ENCODE assay signal across 9 cellular contexts in genomic region chr12:116135209-116135930, GRCh38.
DNase-seq lines count a peak whose midpoint lies in the region; ATAC-seq lines count a peak whose summit lies in the region.
"Had no signal": no experiment of that assay in that cellular context is flagged by ENCODE, and none has a peak within 500 bp of the region (broad histone marks: within the 10 kb centered on the region; RNA-seq: fewer than 3 reads in every experiment).

No MANE protein-coding gene starts in this region.

- no peak overlapping the region for H3K4me3 Mint-ChIP-seq in activated CD4-positive, alpha-beta memory T cell treated with anti-CD3 and anti-CD28 coated beads for 36 hours
- no peak overlapping the region for H3K4me3 Mint-ChIP-seq in stimulated activated memory B cell treated with anti-CD40 and anti-IgM and Interleukin-4, amounts not matched to agents 10 μg/mL and 1 μg/mL and 100 μg/mL, for 72 hours

- peaks cover 74% of the 10 kb centered on the region for H3K4me1 Mint-ChIP-seq in activated CD4-positive, alpha-beta memory T cell treated with anti-CD3 and anti-CD28 coated beads for 36 hours (ENCODE audit: low read depth)
- H3K4me1 Mint-ChIP-seq in stimulated activated memory B cell treated with anti-CD40 and anti-IgM and Interleukin-4, amounts not matched to agents 10 μg/mL and 1 μg/mL and 100 μg/mL, for 72 hours: peaks cover 78% of the 10 kb centered on the region

- POLR2A ChIA-PET in activated CD4-positive, alpha-beta memory T cell treated with anti-CD3 and anti-CD28 coated beads for 36 hours (lab: Charles Lee): interaction anchor here (0.6 to 0.8 kb wide), 2 partner anchors 18 to 199 kb away, joined by 3 to 4 read pairs; no protein-coding TSS in a partner anchor

- CTCF ChIA-PET in activated CD4-positive, alpha-beta memory T cell treated with anti-CD3 and anti-CD28 coated beads for 36 hours (lab: Charles Lee): no interaction called here

- H3K27ac Mint-ChIP-seq in activated CD4-positive, alpha-beta memory T cell treated with anti-CD3 and anti-CD28 coated beads for 36 hours: peak overlapping the region; percentile 11
- H3K27ac Mint-ChIP-seq in stimulated activated memory B cell treated with anti-CD40 and anti-IgM and Interleukin-4, amounts not matched to agents 10 μg/mL and 1 μg/mL and 100 μg/mL, for 72 hours: no peak overlapping the region

- intact Hi-C loops in activated CD4-positive, alpha-beta memory T cell treated with anti-CD3 and anti-CD28 coated beads for 36 hours (cut with micrococcal nuclease): loop anchor here (5.0 kb wide), 2 partner anchors 68 to 118 kb away; no protein-coding TSS in a partner anchor

- DNase-seq in CD1c-positive myeloid dendritic cell (ENCODE audit: extremely low spot score): peak; percentile 16
- DNase-seq in HS-5 (ENCODE audit: low read depth): peak; percentile 57
- no peak for DNase-seq in activated CD4-positive, alpha-beta memory T cell treated with anti-CD3 and anti-CD28 coated beads for 36 hours
- peak; percentile 80 for DNase-seq in iris pigment epithelial cell (ENCODE audit: low read depth)
- no peak for DNase-seq in stimulated activated naive CD4-positive, alpha-beta T cell (lab: John Stamatoyannopoulos, UW)
- no peak for DNase-seq in NCI-H1436 treated with DMSO at 0.1 percent for 48 hours (lab: John Stamatoyannopoulos, UW)
- DNase-seq: effector CD8-positive, alpha-beta T cell had no signal

- no peaks in the 10 kb centered on the region for H3K27me3 Mint-ChIP-seq in activated CD4-positive, alpha-beta memory T cell treated with anti-CD3 and anti-CD28 coated beads for 36 hours
- no peaks in the 10 kb centered on the region for H3K27me3 Mint-ChIP-seq in stimulated activated memory B cell treated with anti-CD40 and anti-IgM and Interleukin-4, amounts not matched to agents 10 μg/mL and 1 μg/mL and 100 μg/mL, for 72 hours

- no peaks in the 10 kb centered on the region for H3K36me3 Mint-ChIP-seq in activated CD4-positive, alpha-beta memory T cell treated with anti-CD3 and anti-CD28 coated beads for 36 hours
- no peaks in the 10 kb centered on the region for H3K36me3 Mint-ChIP-seq in stimulated activated memory B cell treated with anti-CD40 and anti-IgM and Interleukin-4, amounts not matched to agents 10 μg/mL and 1 μg/mL and 100 μg/mL, for 72 hours

- no peaks in the 10 kb centered on the region for H3K9me3 Mint-ChIP-seq in activated CD4-positive, alpha-beta memory T cell treated with anti-CD3 and anti-CD28 coated beads for 36 hours
- no peaks in the 10 kb centered on the region for H3K9me3 Mint-ChIP-seq in stimulated activated memory B cell treated with anti-CD40 and anti-IgM and Interleukin-4, amounts not matched to agents 10 μg/mL and 1 μg/mL and 100 μg/mL, for 72 hours

- no peak for ATAC-seq in GM18861 (IDR thresholded peaks at IDR 0.05; ENCODE audit: unreplicated experiment)
- no peak for ATAC-seq in stimulated activated memory B cell treated with anti-CD40 and anti-IgM and Interleukin-4, amounts not matched to agents 10 μg/mL and 1 μg/mL and 100 μg/mL, for 72 hours

Comparison
In these comparisons a context has a peak if more than half of its experiments do, and no peak if none do; other contexts are left out.
1. DNase-seq: peak in CD1c-positive myeloid dendritic cell (single experiment), HS-5 (single experiment) and iris pigment epithelial cell (single experiment); none in activated CD4-positive, alpha-beta memory T cell treated with anti-CD3 and anti-CD28 coated beads for 36 hours (single experiment), stimulated activated naive CD4-positive, alpha-beta T cell (0 of 6) and NCI-H1436 treated with DMSO at 0.1 percent for 48 hours (single experiment).